In the genomic region with DNA sequence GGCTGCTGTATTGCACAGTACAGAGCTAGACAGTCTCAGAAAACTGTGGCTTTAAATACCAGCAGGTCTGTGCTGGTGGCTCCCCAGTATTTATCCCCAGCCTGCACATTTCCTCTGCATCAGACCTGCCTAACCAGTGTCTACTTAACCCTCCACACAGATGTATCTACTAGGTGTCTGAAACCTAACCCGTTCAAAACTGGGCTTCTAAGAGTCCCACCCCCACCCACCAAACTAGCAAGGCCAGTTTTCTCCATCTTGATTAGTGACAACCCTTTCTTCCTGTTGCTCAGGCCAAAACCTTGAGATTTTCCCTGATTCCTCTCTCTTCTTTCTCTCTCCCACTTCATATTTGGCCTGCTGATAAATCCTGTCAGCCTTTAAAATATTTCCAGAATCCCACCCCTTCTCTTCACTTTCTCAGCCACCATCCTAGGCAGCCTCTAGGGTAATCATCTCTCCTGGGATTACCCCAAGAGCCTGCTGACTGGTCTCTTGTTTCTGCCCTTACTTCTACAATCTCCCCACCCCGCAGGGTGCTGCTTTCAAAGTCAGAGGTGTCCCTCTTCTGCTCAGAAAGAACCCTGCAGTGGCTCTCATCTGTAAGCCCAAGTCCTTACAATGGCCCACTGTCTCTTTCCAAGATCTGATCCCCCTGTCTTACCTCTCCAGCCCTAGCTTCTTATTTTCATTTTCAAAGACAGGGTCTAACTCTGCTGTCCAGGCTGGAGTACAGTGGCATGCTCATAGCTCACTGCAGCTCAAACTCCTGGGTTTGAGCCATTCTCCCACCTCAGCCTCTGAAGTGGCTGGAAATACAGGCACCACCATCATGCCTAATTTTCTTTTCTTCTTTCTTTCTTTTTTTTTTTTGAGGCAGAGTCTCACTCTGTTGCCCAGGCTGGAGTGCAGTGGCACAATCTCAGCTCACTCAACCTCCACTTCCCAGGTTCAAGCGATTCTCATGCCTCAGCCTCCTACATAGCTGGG, we compare ENCODE assay signal across 12 cellular contexts. TPM values are rescaled to one million over a fixed set of nuclear protein-coding genes. Genes with fewer than 3 reads are reported as not detected.
DNase-seq lines count a peak whose midpoint lies in the region; ATAC-seq and TF ChIP-seq lines count a peak whose summit lies in the region.
"Had no signal": no experiment of that assay in that cellular context is flagged by ENCODE, and none has a peak within 500 bp of the region (broad histone marks: within the 10 kb centered on the region; RNA-seq: fewer than 3 reads in every experiment).

No MANE protein-coding gene starts in this region.

- H3K9me3 Mint-ChIP-seq in WTC11 = no peaks in the 10 kb centered on the region
- no peaks in the 10 kb centered on the region for H3K9me3 Mint-ChIP-seq in natural killer cell

- POLR2A ChIA-PET in WTC11 (lab: Charles Lee) = interaction anchor here (0.6 to 1.4 kb wide), 3 partner anchors 16 to 107 kb away, joined by 3 read pairs; no protein-coding TSS in a partner anchor

- no peak overlapping the region for H3K27ac Mint-ChIP-seq in WTC11
- peak overlapping the region; percentile 6 to 32 for H3K27ac Mint-ChIP-seq in natural killer cell

- no peaks in the 10 kb centered on the region for H4K20me1 ChIP-seq in BLaER1

- no peak overlapping the region for H3K9ac ChIP-seq in BLaER1

- DNase-seq in WTC11 (ENCODE audit: low spot score) (no peak), natural killer cell (no peak), SW480 (ENCODE audit: low spot score) (no peak), erythroblast (lab: John Stamatoyannopoulos, UW) (no peak), GM19240 (ENCODE audit: insufficient read length, low spot score) (no peak)
- DNase-seq: COR-L47, left colon, NCI-H1694 treated with DMSO at 0.1 percent for 48 hours had no signal

- H3K4me1 ChIP-seq in BLaER1 = peaks cover 46% of the 10 kb centered on the region

- no peaks in the 10 kb centered on the region for H3K27me3 ChIP-seq in BLaER1

- H3K27me3 Mint-ChIP-seq in WTC11 (ENCODE audit: low read depth) (peaks cover 17% of the 10 kb centered on the region), natural killer cell (ENCODE audit: low read depth in 2 of 2) (no peaks in the 10 kb centered on the region)

- no peak overlapping the region for H3K27ac ChIP-seq in BLaER1

- H3K36me3 Mint-ChIP-seq in WTC11 (no peaks in the 10 kb centered on the region), natural killer cell (no peaks in the 10 kb centered on the region)

- TF ChIP-seq CTCF in GM12874 (IDR thresholded peaks at IDR 0.05; ENCODE audit: insufficient read depth, low read depth, low read length) (0 out of 2 replicates have a peak, but pooled peaks have one; percentile 10), WTC11 (IDR thresholded peaks at IDR 0.05) (no peak), natural killer cell (IDR thresholded peaks at IDR 0.05) (no peak)

- intact Hi-C loops in natural killer cell (cut with micrococcal nuclease) = no loop called here

- no peaks in the 10 kb centered on the region for H3K9me3 ChIP-seq in BLaER1

- ATAC-seq in WTC11 (no peak), natural killer cell (no peak), HG02840 (IDR thresholded peaks at IDR 0.05; ENCODE audit: low FRiP score, unreplicated experiment) (no peak)
- ATAC-seq: left colon, sciatic nerve had no signal

- H3K4me1 Mint-ChIP-seq in WTC11 = peaks cover 54% of the 10 kb centered on the region
- peaks cover 14 to 21% of the 10 kb centered on the region in 2 donors for H3K4me1 Mint-ChIP-seq in natural killer cell

- no peaks in the 10 kb centered on the region for H3K36me3 ChIP-seq in BLaER1

- CTCF ChIA-PET in WTC11 (lab: Charles Lee) = interaction anchor here (0.6 to 5.7 kb wide), 4 partner anchors 17 to 228 kb away, joined by 4 to 65 read pairs (median 22); no protein-coding TSS in a partner anchor

- peak overlapping the region; percentile 40 for H3K4me2 ChIP-seq in BLaER1

- no peak overlapping the region for H3K4me3 ChIP-seq in BLaER1

- no peak overlapping the region for H3K4me3 Mint-ChIP-seq in WTC11
- H3K4me3 Mint-ChIP-seq in natural killer cell = no peak overlapping the region

- TF ChIP-seq POLR2A in erythroblast (IDR thresholded peaks at IDR 0.05; ENCODE audit: low read length) = no peak

TF ChIP-seq in WTC11, 78 proteins besides CTCF, POLR2A, EP300 and RAD21:
- TF ChIP-seq PRRX2 (CRISPR knock-in tag; IDR thresholded peaks at IDR 0.05) (no peak), ZNF121 (CRISPR knock-in tag; IDR thresholded peaks at IDR 0.05) (peak; percentile 59; the same call in 1 of the 2 replicates)
TF ChIP-seq in WTC11: peak in this region for 1.

RNA-seq across cellular contexts. Expression of gene H3-3A, which starts 45.2 kb away (rescaled TPM):
- total RNA-seq in WTC11 (2021) (894 to 987 TPM (median 963 TPM) in 3 replicates), natural killer cell (100 to 1,000 TPM; 490 to 616 (median 522) TPM)
